Comparison of ENCODE assay signal across 9 cellular contexts in the genomic region with DNA sequence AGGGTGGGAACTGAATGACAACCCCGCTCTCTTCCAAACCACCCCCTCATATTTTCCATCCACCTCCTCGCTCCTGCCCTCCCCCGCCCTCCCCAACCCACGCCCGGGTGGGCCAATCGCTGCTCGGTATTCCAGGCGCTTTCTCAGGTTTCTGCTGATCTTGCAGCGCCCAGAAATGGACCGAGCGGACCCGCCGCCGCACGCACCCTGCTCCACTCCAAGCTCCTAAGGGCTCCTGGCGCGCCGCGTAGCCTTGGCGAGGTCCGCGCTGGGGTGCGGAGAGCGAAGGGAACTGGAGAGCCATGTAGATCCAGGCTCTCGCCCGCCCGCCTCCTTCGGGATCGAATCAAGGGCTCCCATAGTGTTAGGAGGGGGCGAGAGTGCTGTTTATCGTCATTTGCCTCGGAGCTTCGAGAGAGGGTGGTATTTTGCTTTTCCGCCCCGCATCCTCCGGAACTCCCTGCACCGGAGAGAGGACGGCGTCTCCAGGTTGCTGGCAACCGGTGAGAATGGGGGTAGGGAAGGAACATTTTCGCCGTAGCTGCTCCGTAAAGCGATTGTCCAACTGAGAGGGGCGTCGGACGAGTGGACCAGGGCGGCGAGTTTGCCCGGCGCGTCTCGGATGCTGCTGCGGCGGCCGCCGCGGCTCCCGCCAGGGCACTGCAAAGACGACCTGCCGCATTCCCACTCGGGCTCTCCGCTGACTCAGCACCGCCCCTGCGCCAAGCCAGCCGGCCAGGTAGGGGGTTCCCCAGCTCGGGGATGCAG. TPM values are rescaled to one million over a fixed set of nuclear protein-coding genes. Genes with fewer than 3 reads are reported as not detected.
DNase-seq lines count a peak whose midpoint lies in the region; ATAC-seq and TF ChIP-seq lines count a peak whose summit lies in the region.
"Had no signal": no experiment of that assay in that cellular context is flagged by ENCODE, and none has a peak within 500 bp of the region (broad histone marks: within the 10 kb centered on the region; RNA-seq: fewer than 3 reads in every experiment).

Gene KCNA1, plus strand, starts transcription at position 172 of the 768 bp plus-strand sequence. CDS start 1,474 bp downstream, outside the sequence.

- H3K4me3 ChIP-seq in fibroblast of pulmonary artery (replicated peaks; ENCODE audit: low read depth, low read length), result peak within 1 kb of the TSS; percentile 10
- H3K4me3 ChIP-seq: SJSA1 had no signal

- TF ChIP-seq CTCF in fibroblast of pulmonary artery (IDR thresholded peaks at IDR 0.05; ENCODE audit: low read length, missing control alignments), result no peak
- TF ChIP-seq CTCF in omental fat pad (IDR thresholded peaks at IDR 0.05), result no peak

- ATAC-seq in T-helper 17 cell (peak; percentile 30), omental fat pad (ENCODE audit: low FRiP score) (peak; percentile 55), GM18868 (IDR thresholded peaks at IDR 0.05; ENCODE audit: unreplicated experiment) (no peak)

- peaks cover 16% of the 10 kb centered on the region for H3K4me1 Mint-ChIP-seq in T-helper 17 cell

- H3K4me3 Mint-ChIP-seq in T-helper 17 cell, result peak within 1 kb of the TSS; percentile 91

- H3K27ac Mint-ChIP-seq in T-helper 17 cell, result no peak within 1 kb of the TSS

- peaks cover 4% of the 10 kb centered on the region for H3K9me3 ChIP-seq in T-helper 17 cell (ENCODE audit: control insufficient read depth, low read length, poor library complexity, severe bottlenecking)
- H3K9me3 ChIP-seq: SJSA1 had no signal

- H3K36me3 Mint-ChIP-seq in T-helper 17 cell (ENCODE audit: low read depth), result peaks cover 11% of the 10 kb centered on the region

- H3K27me3 Mint-ChIP-seq in T-helper 17 cell, result peaks cover 24% of the 10 kb centered on the region

- DNase-seq in NCI-H187 (lab: John Stamatoyannopoulos, UW), result peak; percentile 37 to 44
- DNase-seq in NCI-H187 treated with DMSO at 0.1 percent for 48 hours (lab: John Stamatoyannopoulos, UW), result no peak
- DNase-seq in T-helper 17 cell, result no peak
- DNase-seq in fibroblast of pulmonary artery (ENCODE audit: low read depth), result no peak
- no peak for DNase-seq in omental fat pad (ENCODE audit: low spot score)
- DNase-seq in NOMO-1 treated with DMSO at 0.1 percent for 48 hours (lab: John Stamatoyannopoulos, UW; ENCODE audit: unreplicated experiment), result no peak
- no peak for DNase-seq in NK-92 treated with Interleukin-12 subunit alpha and Interleukin-12 subunit beta, amount 100 ng/mL, for 24 hours (lab: John Stamatoyannopoulos, UW)

RNA-seq across cellular contexts. Expression of gene KCNA1, which starts in this region (rescaled TPM):
- not detected for total RNA-seq in T-helper 17 cell
- 1 to 10 TPM in 1 of 4 donors, under 1 TPM in 2, not detected in 1; 0.36 to 2.2 (median 0.44) TPM for total RNA-seq in omental fat pad
- total RNA-seq: SJSA1 had no signal

Comparison
In these comparisons a context has a peak if more than half of its experiments do, and no peak if none do; other contexts are left out.
1. DNase-seq: peak in NCI-H187 (2 of 2); none in NCI-H187 treated with DMSO at 0.1 percent for 48 hours (single experiment), T-helper 17 cell (0 of 3), fibroblast of pulmonary artery (single experiment), omental fat pad (single experiment), NOMO-1 treated with DMSO at 0.1 percent for 48 hours (single experiment) and NK-92 treated with Interleukin-12 subunit alpha and Interleukin-12 subunit beta, amount 100 ng/mL, for 24 hours (single experiment).
2. Peak in ATAC-seq in T-helper 17 cell; RNA of the gene not detected or under 1 TPM.